In genomic region chr10:5035356-5035755, GRCh38 we compare ENCODE assay signal across 1 cellular context.
TF ChIP-seq lines count a peak whose summit lies in the region.

No MANE protein-coding gene starts in this region.

TF ChIP-seq in A549, 52 proteins besides CTCF, POLR2A, EP300 and RAD21 (continued from another document):
- TF ChIP-seq BCL3 (IDR thresholded peaks at IDR 0.05) = no peak
